Comparison of ENCODE assay signal across 23 cellular contexts in genomic region chr6:73081955-73082354, GRCh38.
"Had no signal": no experiment of that assay in that cellular context is flagged by ENCODE, and none has a peak within 500 bp of the region (broad histone marks: within the 10 kb centered on the region; RNA-seq: fewer than 3 reads in every experiment).

No MANE protein-coding gene starts in this region.

- H3K9me3 ChIP-seq: adrenal gland, breast epithelium, Peyer's patch, SJCRH30, SK-N-SH had no signal

- H3K9ac ChIP-seq: SK-N-SH had no signal

- H3K4me1 ChIP-seq: adrenal gland, breast epithelium, Peyer's patch, SJCRH30 had no signal

- H3K36me3 ChIP-seq: adrenal gland, breast epithelium, Peyer's patch, SJCRH30 had no signal

- DNase-seq: activated CD4-positive, alpha-beta T cell treated with anti-CD3 and anti-CD28 coated beads for 36 hours; activated CD4-positive, alpha-beta T cell treated with anti-CD3 and anti-CD28 coated beads, Interleukin-2, amount 50 U/mL, for 4 hours; activated CD8-positive, alpha-beta memory T cell treated with anti-CD3 and anti-CD28 coated beads, Interleukin-2, amount 50 U/mL, for 48 hours; activated CD8-positive, alpha-beta T cell treated with anti-CD3 and anti-CD28 coated beads, Interleukin-2, amount 10 ng/mL, durations not matched to agents 7 days and 5 days; activated naive CD4-positive, alpha-beta T cell treated with anti-CD3 and anti-CD28 coated beads, Interleukin-2, amount 50 U/mL, for 16 hours; activated naive CD8-positive, alpha-beta T cell treated with anti-CD3 and anti-CD28 coated beads, Interleukin-2, amount 10 ng/mL, durations not matched to agents 7 days and 5 days; activated T-cell treated with anti-CD3 and anti-CD28 coated beads, Interleukin-2, amount 50 U/mL, for 1 hour; adrenal gland; anterior cingulate cortex; caudate nucleus; NCI-H1092; NCI-H1417 treated with DMSO at 0.1 percent for 48 hours; NCI-H1694 treated with DMSO at 0.1 percent for 48 hours; NCI-H2081; NCI-H524; Peyer's patch; Right ventricle myocardium superior; SK-N-SH; T-helper 1 cell had no signal

- ATAC-seq: activated CD4-positive, alpha-beta T cell treated with anti-CD3 and anti-CD28 coated beads for 36 hours; activated CD8-positive, alpha-beta T cell treated with anti-CD3 and anti-CD28 coated beads, Interleukin-2, amount 10 ng/mL, durations not matched to agents 7 days and 5 days had no signal

- H3K4me2 ChIP-seq: SK-N-SH had no signal

- H3K27me3 ChIP-seq: adrenal gland, breast epithelium, Peyer's patch, SJCRH30 had no signal

- H3K4me3 ChIP-seq: adrenal gland, breast epithelium, Peyer's patch, SJCRH30 had no signal

- H3K27ac ChIP-seq: adrenal gland, breast epithelium, Peyer's patch, RWPE1, SJCRH30, VCaP had no signal
